Comparison of ENCODE assay signal across 29 cellular contexts in the genomic region with DNA sequence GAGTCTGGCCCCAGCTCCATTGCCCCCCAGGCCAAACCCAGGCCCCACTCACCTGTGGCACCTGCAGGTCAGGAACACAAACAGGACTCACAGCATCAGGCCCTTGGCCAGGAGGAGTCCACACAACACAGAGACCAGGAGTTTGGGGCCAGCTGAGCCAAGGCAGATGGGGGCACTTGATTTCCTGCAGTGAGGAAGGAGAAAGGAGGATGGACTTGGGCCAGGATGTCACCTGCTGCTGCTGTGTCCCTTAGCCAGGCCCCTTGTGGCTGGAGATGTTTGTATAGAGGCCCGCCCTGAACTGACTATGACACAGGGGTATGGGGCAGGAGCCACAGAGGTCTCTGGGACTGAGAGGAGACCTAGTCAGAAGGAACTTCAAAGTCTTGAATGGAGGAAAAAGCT. TPM values are rescaled to one million over a fixed set of nuclear protein-coding genes. Genes with fewer than 3 reads are reported as not detected.
A peak's percentile ranks its signal among the peaks of the same experiment; 100 is the strongest.
DNase-seq lines count a peak whose midpoint lies in the region; ATAC-seq, FAIRE-seq and TF ChIP-seq lines count a peak whose summit lies in the region.
"Had no signal": no experiment of that assay in that cellular context is flagged by ENCODE, and none has a peak within 500 bp of the region (broad histone marks: within the 10 kb centered on the region; RNA-seq: fewer than 3 reads in every experiment).

No MANE protein-coding gene starts in this region.

- H3K36me3 ChIP-seq in IMR-90 (ENCODE audit: control insufficient read depth, insufficient read depth, low read length) = no peaks in the 10 kb centered on the region
- no peaks in the 10 kb centered on the region for H3K36me3 ChIP-seq in GM12878 (ENCODE audit: control insufficient read depth in 2 of 2, insufficient read depth in 2 of 2, low read length in 1 of 2)
- no peaks in the 10 kb centered on the region for H3K36me3 ChIP-seq in tibial artery
- H3K36me3 ChIP-seq: right lobe of liver, thyroid gland had no signal

- peaks cover 26% of the 10 kb centered on the region for H3K9me3 Mint-ChIP-seq in activated CD8-positive, alpha-beta T cell treated with anti-CD3 and anti-CD28 coated beads, Interleukin-2, amount 10 ng/mL, durations not matched to agents 7 days and 5 days (ENCODE audit: insufficient read depth)
- peaks cover 7% of the 10 kb centered on the region for H3K9me3 Mint-ChIP-seq in activated CD8-positive, alpha-beta T cell treated with anti-CD3 and anti-CD28 coated beads for 36 hours
- peaks cover 12% of the 10 kb centered on the region for H3K9me3 Mint-ChIP-seq in stimulated activated memory B cell treated with anti-CD40 and anti-IgM and Interleukin-4, amounts not matched to agents 10 μg/mL and 1 μg/mL and 100 μg/mL, for 72 hours

- H3K14ac ChIP-seq in IMR-90 (replicated peaks; ENCODE audit: low read depth, low read length) = no peak overlapping the region

- H3K27me3 ChIP-seq in IMR-90 (ENCODE audit: control insufficient read depth, insufficient read depth, low read length) = no peaks in the 10 kb centered on the region
- H3K27me3 ChIP-seq in GM12878 (replicated peaks in 1 of 2; ENCODE audit: control insufficient read depth in 2 of 2, insufficient read depth in 2 of 2, low read length in 1 of 2) = no peaks in the 10 kb centered on the region
- H3K27me3 ChIP-seq in tibial artery = peaks cover 0 to 6% of the 10 kb centered on the region in 2 donors
- H3K27me3 ChIP-seq: right lobe of liver, thyroid gland had no signal

- H3K27me3 Mint-ChIP-seq in activated CD8-positive, alpha-beta T cell treated with anti-CD3 and anti-CD28 coated beads, Interleukin-2, amount 10 ng/mL, durations not matched to agents 7 days and 5 days (ENCODE audit: low read depth) = peaks cover 13% of the 10 kb centered on the region
- H3K27me3 Mint-ChIP-seq in activated CD8-positive, alpha-beta T cell treated with anti-CD3 and anti-CD28 coated beads for 36 hours = no peaks in the 10 kb centered on the region
- no peaks in the 10 kb centered on the region for H3K27me3 Mint-ChIP-seq in stimulated activated memory B cell treated with anti-CD40 and anti-IgM and Interleukin-4, amounts not matched to agents 10 μg/mL and 1 μg/mL and 100 μg/mL, for 72 hours

- peaks cover 14% of the 10 kb centered on the region for H3K36me3 Mint-ChIP-seq in activated CD8-positive, alpha-beta T cell treated with anti-CD3 and anti-CD28 coated beads, Interleukin-2, amount 10 ng/mL, durations not matched to agents 7 days and 5 days (ENCODE audit: low read depth)
- H3K36me3 Mint-ChIP-seq in activated CD8-positive, alpha-beta T cell treated with anti-CD3 and anti-CD28 coated beads for 36 hours (ENCODE audit: low read depth) = peaks cover 1% of the 10 kb centered on the region
- H3K36me3 Mint-ChIP-seq in stimulated activated memory B cell treated with anti-CD40 and anti-IgM and Interleukin-4, amounts not matched to agents 10 μg/mL and 1 μg/mL and 100 μg/mL, for 72 hours = peaks cover 17% of the 10 kb centered on the region

- no peak overlapping the region for H2AK9ac ChIP-seq in IMR-90 (replicated peaks; ENCODE audit: low read depth, low read length, poor library complexity)

- H3K18ac ChIP-seq in IMR-90 (ENCODE audit: low read depth, low read length) = no peak overlapping the region

- H3K27ac Mint-ChIP-seq in activated CD8-positive, alpha-beta T cell treated with anti-CD3 and anti-CD28 coated beads, Interleukin-2, amount 10 ng/mL, durations not matched to agents 7 days and 5 days = no peak overlapping the region
- H3K27ac Mint-ChIP-seq in activated CD8-positive, alpha-beta T cell treated with anti-CD3 and anti-CD28 coated beads for 36 hours = no peak overlapping the region
- peak overlapping the region; percentile 84 for H3K27ac Mint-ChIP-seq in stimulated activated memory B cell treated with anti-CD40 and anti-IgM and Interleukin-4, amounts not matched to agents 10 μg/mL and 1 μg/mL and 100 μg/mL, for 72 hours
- H3K27ac Mint-ChIP-seq: endodermal cell, progenitor cell of endocrine pancreas had no signal

- H2BK20ac ChIP-seq in IMR-90 (ENCODE audit: low read depth, low read length) = no peak overlapping the region

- no peak for TF ChIP-seq RAD21 in IMR-90 (IDR thresholded peaks at IDR 0.05; ENCODE audit: low read length)
- no peak for TF ChIP-seq RAD21 in GM12878 (IDR thresholded peaks at IDR 0.05; ENCODE audit: insufficient read depth, low read depth, low read length)

- H3K4ac ChIP-seq in IMR-90 (ENCODE audit: low read depth, low read length) = no peak overlapping the region

- H3K4me3 ChIP-seq in IMR-90 (ENCODE audit: insufficient read depth, low read depth, low read length) (no peak overlapping the region), GM12878 (no peak overlapping the region), tibial artery (no peak overlapping the region)
- H3K4me3 ChIP-seq: right lobe of liver, thyroid gland had no signal

- H2BK5ac ChIP-seq in IMR-90 (ENCODE audit: low read depth, low read length, poor library complexity, severe bottlenecking) = no peak overlapping the region

- SMC1A ChIA-PET in GM12878 (lab: Charles Lee; ENCODE audit: uncharacterized antibody, unreplicated experiment) = interaction anchor here (0.7 kb wide), 1 partner anchor 9 kb away, joined by 3 read pairs; the partner anchor contains the start of gene TREML2

- peaks cover 8% of the 10 kb centered on the region for H3K4me1 Mint-ChIP-seq in activated CD8-positive, alpha-beta T cell treated with anti-CD3 and anti-CD28 coated beads, Interleukin-2, amount 10 ng/mL, durations not matched to agents 7 days and 5 days (ENCODE audit: low read depth)
- no peaks in the 10 kb centered on the region for H3K4me1 Mint-ChIP-seq in activated CD8-positive, alpha-beta T cell treated with anti-CD3 and anti-CD28 coated beads for 36 hours (ENCODE audit: low read depth)
- H3K4me1 Mint-ChIP-seq in stimulated activated memory B cell treated with anti-CD40 and anti-IgM and Interleukin-4, amounts not matched to agents 10 μg/mL and 1 μg/mL and 100 μg/mL, for 72 hours = peaks cover 36% of the 10 kb centered on the region
- H3K4me1 Mint-ChIP-seq: endodermal cell had no signal

- H3K4me3 Mint-ChIP-seq in activated CD8-positive, alpha-beta T cell treated with anti-CD3 and anti-CD28 coated beads, Interleukin-2, amount 10 ng/mL, durations not matched to agents 7 days and 5 days = no peak overlapping the region
- no peak overlapping the region for H3K4me3 Mint-ChIP-seq in activated CD8-positive, alpha-beta T cell treated with anti-CD3 and anti-CD28 coated beads for 36 hours
- H3K4me3 Mint-ChIP-seq in stimulated activated memory B cell treated with anti-CD40 and anti-IgM and Interleukin-4, amounts not matched to agents 10 μg/mL and 1 μg/mL and 100 μg/mL, for 72 hours = no peak overlapping the region
- H3K4me3 Mint-ChIP-seq: endodermal cell had no signal

- TF ChIP-seq POLR2A in IMR-90 (IDR thresholded peaks at IDR 0.05; ENCODE audit: low read depth, low read length) = no peak
- no peak for TF ChIP-seq POLR2A in GM12878 (IDR thresholded peaks at IDR 0.05; ENCODE audit: low read depth, low read length)

- H4K20me1 ChIP-seq in IMR-90 (ENCODE audit: insufficient read depth, low read length) (no peaks in the 10 kb centered on the region), GM12878 (ENCODE audit: control insufficient read depth, insufficient read depth) (no peaks in the 10 kb centered on the region)

- no peak for TF ChIP-seq CTCF in activated CD8-positive, alpha-beta T cell treated with anti-CD3 and anti-CD28 coated beads for 36 hours (IDR thresholded peaks at IDR 0.05)
- TF ChIP-seq CTCF in IMR-90 (conservative IDR thresholded peaks at IDR 0.05; ENCODE audit: low read depth, low read length) = no peak
- no peak for TF ChIP-seq CTCF in GM12878 (IDR thresholded peaks at IDR 0.05 in 2 of 3, conservative IDR thresholded peaks at IDR 0.05 in 1 of 3; ENCODE audit: control insufficient read depth in 2 of 3, extremely low read depth in 1 of 3, insufficient read depth in 1 of 3, low read depth in 3 of 3, low read length in 3 of 3)
- no peak for TF ChIP-seq CTCF in tibial artery (IDR thresholded peaks at IDR 0.05)

- ATAC-seq in activated CD8-positive, alpha-beta T cell treated with anti-CD3 and anti-CD28 coated beads, Interleukin-2, amount 10 ng/mL, durations not matched to agents 7 days and 5 days = no peak
- ATAC-seq in activated CD8-positive, alpha-beta T cell treated with anti-CD3 and anti-CD28 coated beads for 36 hours = no peak
- ATAC-seq in IMR-90 (ENCODE audit: low read depth) = no peak
- no peak for ATAC-seq in GM12878
- ATAC-seq in stimulated activated memory B cell treated with anti-CD40 and anti-IgM and Interleukin-4, amounts not matched to agents 10 μg/mL and 1 μg/mL and 100 μg/mL, for 72 hours = no peak
- ATAC-seq: HCT116, Panc1, right lobe of liver had no signal

- H3K79me1 ChIP-seq in IMR-90 (ENCODE audit: low read depth in 1 of 2, low read length in 2 of 2) = no peaks in the 10 kb centered on the region

- H4K5ac ChIP-seq in IMR-90 (ENCODE audit: low read depth, low read length) = no peak overlapping the region

- H3K4me2 ChIP-seq in IMR-90 (ENCODE audit: low read depth, low read length) (no peak overlapping the region), GM12878 (ENCODE audit: control insufficient read depth, insufficient read depth) (no peak overlapping the region)

- H3K9ac ChIP-seq in IMR-90 (ENCODE audit: low read depth, low read length) (no peak overlapping the region), GM12878 (ENCODE audit: control insufficient read depth, insufficient read depth, low read length) (no peak overlapping the region)

- CTCF ChIA-PET in activated CD8-positive, alpha-beta T cell treated with anti-CD3 and anti-CD28 coated beads, Interleukin-2, amount 10 ng/mL, durations not matched to agents 7 days and 5 days (lab: Charles Lee) = interaction anchor here (1.5 to 1.6 kb wide), 2 partner anchors 9 to 27 kb away, joined by 6 read pairs; partner anchors contain the start of gene TREML2
- CTCF ChIA-PET in activated CD8-positive, alpha-beta T cell treated with anti-CD3 and anti-CD28 coated beads for 36 hours (lab: Charles Lee) = no interaction called here
- CTCF ChIA-PET in IMR-90 (lab: Yijun Ruan, JAX) = no interaction called here
- CTCF ChIA-PET in GM12878 (lab: Yijun Ruan, JAX) = interaction anchor here (0.5 to 1.5 kb wide), 2 partner anchors 27 to 110 kb away, joined by 3 read pairs; no protein-coding TSS in a partner anchor

- H4K91ac ChIP-seq in IMR-90 (ENCODE audit: insufficient read depth, low read depth, low read length) = no peak overlapping the region

- WGBS in IMR-90 (ENCODE audit: extremely low coverage in 2 of 2, insufficient read length in 1 of 2), 2 experiments = 50% methylated on average over 1 of the region's 1 CpG; no CpG with 5 or more reads in 1 of the 2 experiments
- whole genome bisulfite sequencing in GM12878 (ENCODE audit: insufficient coverage, insufficient replicate concordance, low lambda C conversion rate, missing lambda C conversion rate) = 91% methylated on average over 1 of the region's 1 CpG

- POLR2A ChIA-PET in activated CD8-positive, alpha-beta T cell treated with anti-CD3 and anti-CD28 coated beads, Interleukin-2, amount 10 ng/mL, durations not matched to agents 7 days and 5 days (lab: Charles Lee) = interaction anchor here (1.0 kb wide), 1 partner anchor 9 kb away, joined by 3 read pairs; the partner anchor contains the start of gene TREML2
- POLR2A ChIA-PET in activated CD8-positive, alpha-beta T cell treated with anti-CD3 and anti-CD28 coated beads for 36 hours (lab: Charles Lee) = no interaction called here
- POLR2A ChIA-PET in IMR-90 (lab: Charles Lee; ENCODE audit: unreplicated experiment) (no interaction called here), GM12878 (lab: Charles Lee) (no interaction called here)

- no peak for TF ChIP-seq EP300 in GM12878 (IDR thresholded peaks at IDR 0.05; ENCODE audit: borderline replicate concordance in 1 of 2, control insufficient read depth in 1 of 2, low read depth in 2 of 2, low read length in 2 of 2)

- H3K27ac ChIP-seq in IMR-90 (ENCODE audit: insufficient read depth, low read length) = no peak overlapping the region
- no peak overlapping the region for H3K27ac ChIP-seq in GM12878 (ENCODE audit: control insufficient read depth, insufficient read depth)
- no peak overlapping the region for H3K27ac ChIP-seq in tibial artery
- H3K27ac ChIP-seq: right lobe of liver, thyroid gland had no signal

- H4K8ac ChIP-seq in IMR-90 (ENCODE audit: low read depth in 2 of 2, low read length in 2 of 2) = no peak overlapping the region

- H3K9me1 ChIP-seq in IMR-90 (ENCODE audit: insufficient read depth, low read length) = no peaks in the 10 kb centered on the region

- no peaks in the 10 kb centered on the region for H3K79me2 ChIP-seq in GM12878 (ENCODE audit: control insufficient read depth, insufficient read depth, low read length)

- BruUV-seq in IMR-90 (replicated peaks; lab: Mats Ljungman, UMichigan) (no TSS peak), GM12878 (replicated peaks; lab: Mats Ljungman, UMichigan) (no TSS peak)

- peak overlapping the region; percentile 51 for H2AFZ ChIP-seq in IMR-90 (replicated peaks; ENCODE audit: low read length, poor library complexity)
- H2AFZ ChIP-seq in GM12878 (ENCODE audit: control insufficient read depth, low read depth, low read length) = peak overlapping the region; percentile 12; the same call in 1 of the 2 replicates

- DNase-seq in activated CD8-positive, alpha-beta T cell treated with anti-CD3 and anti-CD28 coated beads, Interleukin-2, amount 10 ng/mL, durations not matched to agents 7 days and 5 days = peak; percentile 10
- no peak for DNase-seq in activated CD8-positive, alpha-beta T cell treated with anti-CD3 and anti-CD28 coated beads for 36 hours
- DNase-seq in IMR-90 = no peak
- DNase-seq in GM12878 (ENCODE audit: low read depth, low spot score) = no peak
- DNase-seq in NCI-H2171 (lab: John Stamatoyannopoulos, UW) = no peak
- no peak for DNase-seq in RCC 7860 (ENCODE audit: low spot score)
- DNase-seq in tibial artery = no peak
- DNase-seq: activated CD4-positive, alpha-beta T cell treated with anti-CD3 and anti-CD28 coated beads for 1 hour; activated T-cell treated with anti-CD3 and anti-CD28 coated beads, Interleukin-2, amount 50 U/mL, for 48 hours; central memory CD4-positive, alpha-beta T cell; dermis blood vessel endothelial cell; DMS 273 treated with DMSO at 0.1 percent for 48 hours; endodermal cell; head of caudate nucleus; NCI-H1694 treated with DMSO at 0.1 percent for 48 hours; NCI-H524 treated with DMSO at 0.1 percent for 48 hours; right lobe of liver; SHP77; thyroid gland had no signal

- H2AK5ac ChIP-seq in IMR-90 (ENCODE audit: low read depth, low read length) = no peak overlapping the region

- no peak for FAIRE-seq in GM12878 (lab: Jason Lieb, UNC)
- FAIRE-seq in RCC 7860 (lab: Jason Lieb, UNC) = no peak
- FAIRE-seq: keratinocyte had no signal

- H3K56ac ChIP-seq in IMR-90 (ENCODE audit: extremely low read depth, insufficient read depth, low read length) = no peak overlapping the region

- dilution Hi-C loops in IMR-90 (cut with HindIII; ENCODE audit: low sequenced_read_pairs, unreplicated experiment) = no loop called here

- H3K9me3 ChIP-seq in IMR-90 (ENCODE audit: control insufficient read depth, insufficient read depth, low read length) = no peaks in the 10 kb centered on the region
- peaks cover 1% of the 10 kb centered on the region; the same call in 2 of the 3 replicates for H3K9me3 ChIP-seq in GM12878 (replicated peaks; ENCODE audit: control insufficient read depth, insufficient read depth, low read length)
- peaks cover 0 to 3% (median 0%) of the 10 kb centered on the region in 3 donors for H3K9me3 ChIP-seq in tibial artery
- H3K9me3 ChIP-seq: right lobe of liver, thyroid gland had no signal

- RAD21 ChIA-PET in GM12878 (lab: Charles Lee; ENCODE audit: unreplicated experiment) = interaction anchor here (1.1 kb wide), 1 partner anchor 98 kb away, joined by 3 read pairs; no protein-coding TSS in a partner anchor

- in situ Hi-C loops in IMR-90 (cut with MboI; ENCODE audit: low sequenced_read_pairs) = no loop called here
- in situ Hi-C loops in GM12878 (cut with MboI) = no loop called here

- no peak overlapping the region for H2BK15ac ChIP-seq in IMR-90 (ENCODE audit: low read depth, low read length)

- no peak overlapping the region for H2BK120ac ChIP-seq in IMR-90 (ENCODE audit: low read depth, low read length)

- H3K4me1 ChIP-seq in IMR-90 (ENCODE audit: control insufficient read depth, insufficient read depth, low read length) = no peaks in the 10 kb centered on the region
- peaks cover 17% of the 10 kb centered on the region for H3K4me1 ChIP-seq in GM12878 (ENCODE audit: control insufficient read depth, insufficient read depth, low read length)
- no peaks in the 10 kb centered on the region for H3K4me1 ChIP-seq in tibial artery
- H3K4me1 ChIP-seq: right lobe of liver, thyroid gland had no signal

- intact Hi-C loops in activated CD8-positive, alpha-beta T cell treated with anti-CD3 and anti-CD28 coated beads for 36 hours (cut with micrococcal nuclease) = no loop called here
- intact Hi-C loops in IMR-90 (cut with micrococcal nuclease) = no loop called here
- intact Hi-C loops in GM12878 (cut with micrococcal nuclease; ENCODE audit: unreplicated experiment) = no loop called here
- intact Hi-C loops in tibial artery (cut with DNase I; ENCODE audit: low total_unique reads) = no loop called here

- H3K23ac ChIP-seq in IMR-90 (ENCODE audit: low read depth, low read length) = no peak overlapping the region

RNA-seq across cellular contexts. Expression of gene TREML2, which starts 8.6 kb away (rescaled TPM):
- total RNA-seq in activated CD8-positive, alpha-beta T cell treated with anti-CD3 and anti-CD28 coated beads, Interleukin-2, amount 10 ng/mL, durations not matched to agents 7 days and 5 days = 10 to 100 TPM; 23.5 to 24.9 TPM
- 1 to 10 TPM; 6.9 to 8.2 TPM for total RNA-seq in activated CD8-positive, alpha-beta T cell treated with anti-CD3 and anti-CD28 coated beads for 36 hours
- total RNA-seq in IMR-90 (2012; rRNA removed) (not detected in 2 replicates), GM12878 (2014; rRNA removed) (9.1 and 11.0 TPM in 2 replicates), GM12878 (2014; rRNA removed; fragmentation: Illumina TruSeq; extraction: Trizol) (6.1 and 6.6 TPM in 2 replicates), GM12878 (2021) (6.8 and 8.2 TPM in 2 replicates)
- polyA plus RNA-seq in IMR-90 (2012; rRNA removed) (not detected in 2 replicates), GM12878 (2011; rRNA removed) (1.2 and 1.7 TPM in 2 replicates), GM12878 (2014; fragmentation: Illumina TruSeq; extraction: Trizol) (5.9 and 9.0 TPM in 2 replicates), GM12878 (2014; fragmentation: Nextera tagmentation; extraction: Ambion mirVana) (under 1 TPM; 0.49 to 0.79 TPM), GM12878 (2014; rRNA removed) (7.0 and 7.2 TPM in 2 replicates), GM12878 (2016; fragmentation: Nextera tagmentation; extraction: Ambion mirVana) (1 to 10 TPM; 7.4 to 7.7 TPM)
- polyA plus RNA-seq in IMR-90 (2012; cell fraction: cytosol; rRNA removed) = not detected in 2 replicates
- not detected in 2 replicates for polyA plus RNA-seq in IMR-90 (2012; cell fraction: nucleus; rRNA removed; ENCODE audit: low replicate concordance)
- 21.1 and 21.6 TPM in 2 replicates for total RNA-seq in GM12878 (2013; cell fraction: nucleolus; rRNA removed)
- 3.5 TPM for polyA plus RNA-seq in GM12878 (2011; ENCODE audit: low read depth)
- polyA plus RNA-seq in GM12878 (2011; cell fraction: cytosol; rRNA removed) = 1.9 and 2.3 TPM in 2 replicates
- 1.3 and 1.4 TPM in 2 replicates for polyA plus RNA-seq in GM12878 (2011; cell fraction: nucleus; rRNA removed)
- polyA plus RNA-seq in GM12878 (2012) = 5.2 and 14.1 TPM in 2 replicates
- 1.8 and 2.3 TPM in 2 replicates for polyA minus RNA-seq in GM12878 (2011; rRNA and poly(A)+ RNA removed)
- polyA minus RNA-seq in GM12878 (2011; cell fraction: cytosol; rRNA and poly(A)+ RNA removed) = 0.31 and 0.40 TPM in 2 replicates
- polyA minus RNA-seq in GM12878 (2011; cell fraction: nucleus; rRNA and poly(A)+ RNA removed) = 0.24 and 0.57 TPM in 2 replicates
- total RNA-seq: A673, dermis blood vessel endothelial cell, endodermal cell, fibroblast of villous mesenchyme, progenitor cell of endocrine pancreas, thyroid gland had no signal

RNA-seq across cellular contexts. Expression of gene TREML4, which starts 18.6 kb away (rescaled TPM):
- total RNA-seq in activated CD8-positive, alpha-beta T cell treated with anti-CD3 and anti-CD28 coated beads, Interleukin-2, amount 10 ng/mL, durations not matched to agents 7 days and 5 days = not detected
- total RNA-seq in activated CD8-positive, alpha-beta T cell treated with anti-CD3 and anti-CD28 coated beads for 36 hours = not detected
- total RNA-seq in IMR-90 (2012; rRNA removed) (not detected in 2 replicates), GM12878 (2014; rRNA removed) (not detected in 2 replicates), GM12878 (2014; rRNA removed; fragmentation: Illumina TruSeq; extraction: Trizol) (not detected in 2 replicates), GM12878 (2021) (not detected in 2 replicates)
- polyA plus RNA-seq in IMR-90 (2012; rRNA removed) (not detected in 2 replicates), GM12878 (2011; rRNA removed) (0.03 TPM in 1 of 2 replicates, not detected in the other), GM12878 (2014; fragmentation: Illumina TruSeq; extraction: Trizol) (not detected in 2 replicates), GM12878 (2014; fragmentation: Nextera tagmentation; extraction: Ambion mirVana) (not detected), GM12878 (2014; rRNA removed) (not detected in 2 replicates), GM12878 (2016; fragmentation: Nextera tagmentation; extraction: Ambion mirVana) (not detected)
- polyA plus RNA-seq in IMR-90 (2012; cell fraction: cytosol; rRNA removed) = not detected in 2 replicates
- not detected in 2 replicates for polyA plus RNA-seq in IMR-90 (2012; cell fraction: nucleus; rRNA removed; ENCODE audit: low replicate concordance)
- 0.15 TPM in 1 of 2 replicates, not detected in the other for total RNA-seq in GM12878 (2013; cell fraction: nucleolus; rRNA removed)
- not detected for polyA plus RNA-seq in GM12878 (2011; ENCODE audit: low read depth)
- not detected in 2 replicates for polyA plus RNA-seq in GM12878 (2011; cell fraction: cytosol; rRNA removed)
- polyA plus RNA-seq in GM12878 (2011; cell fraction: nucleus; rRNA removed) = not detected in 2 replicates
- polyA plus RNA-seq in GM12878 (2012) = not detected in 2 replicates
- polyA minus RNA-seq in GM12878 (2011; rRNA and poly(A)+ RNA removed) = not detected in 2 replicates
- polyA minus RNA-seq in GM12878 (2011; cell fraction: cytosol; rRNA and poly(A)+ RNA removed) = not detected in 2 replicates
- not detected in 2 replicates for polyA minus RNA-seq in GM12878 (2011; cell fraction: nucleus; rRNA and poly(A)+ RNA removed)
- total RNA-seq: A673; dermis blood vessel endothelial cell; endodermal cell; fibroblast of villous mesenchyme; progenitor cell of endocrine pancreas; T-helper 2 cell treated with Interferon-gamma antibody and Interleukin-4, amounts not matched to agents 100 ng/mL and 5 ng/mL, for 36 hours; thyroid gland had no signal
- polyA plus RNA-seq: esophagus, keratinocyte had no signal

RNA-seq across cellular contexts. Expression of gene TREM2, which starts 46.6 kb away (rescaled TPM):
- total RNA-seq in activated CD8-positive, alpha-beta T cell treated with anti-CD3 and anti-CD28 coated beads, Interleukin-2, amount 10 ng/mL, durations not matched to agents 7 days and 5 days = not detected
- total RNA-seq in activated CD8-positive, alpha-beta T cell treated with anti-CD3 and anti-CD28 coated beads for 36 hours = not detected
- not detected in 2 replicates for total RNA-seq in IMR-90 (2012; rRNA removed)
- polyA plus RNA-seq in IMR-90 (2012; rRNA removed) = not detected in 2 replicates
- not detected in 2 replicates for polyA plus RNA-seq in IMR-90 (2012; cell fraction: cytosol; rRNA removed)
- polyA plus RNA-seq in IMR-90 (2012; cell fraction: nucleus; rRNA removed; ENCODE audit: low replicate concordance) = not detected in 2 replicates
- total RNA-seq in GM12878 (2013; cell fraction: nucleolus; rRNA removed) = not detected in 2 replicates
- not detected in 2 replicates for total RNA-seq in GM12878 (2014; rRNA removed)
- total RNA-seq in GM12878 (2014; rRNA removed; fragmentation: Illumina TruSeq; extraction: Trizol) = not detected in 2 replicates
- not detected in 2 replicates for total RNA-seq in GM12878 (2021)
- not detected for polyA plus RNA-seq in GM12878 (2011; ENCODE audit: low read depth)
- polyA plus RNA-seq in GM12878 (2011; rRNA removed) = not detected in 2 replicates
- polyA plus RNA-seq in GM12878 (2011; cell fraction: cytosol; rRNA removed) = not detected in 2 replicates
- polyA plus RNA-seq in GM12878 (2011; cell fraction: nucleus; rRNA removed) = not detected in 2 replicates
- not detected in 2 replicates for polyA plus RNA-seq in GM12878 (2012)
- not detected in 2 replicates for polyA plus RNA-seq in GM12878 (2014; fragmentation: Illumina TruSeq; extraction: Trizol)
- not detected for polyA plus RNA-seq in GM12878 (2014; fragmentation: Nextera tagmentation; extraction: Ambion mirVana)
- polyA plus RNA-seq in GM12878 (2014; rRNA removed) = not detected in 2 replicates
- polyA plus RNA-seq in GM12878 (2016; fragmentation: Nextera tagmentation; extraction: Ambion mirVana) = not detected
- polyA minus RNA-seq in GM12878 (2011; rRNA and poly(A)+ RNA removed) = not detected in 2 replicates
- not detected in 2 replicates for polyA minus RNA-seq in GM12878 (2011; cell fraction: cytosol; rRNA and poly(A)+ RNA removed)
- not detected in 2 replicates for polyA minus RNA-seq in GM12878 (2011; cell fraction: nucleus; rRNA and poly(A)+ RNA removed)
- total RNA-seq: A673; dermis blood vessel endothelial cell; endodermal cell; fibroblast of villous mesenchyme; liver; progenitor cell of endocrine pancreas; T-helper 2 cell treated with Interferon-gamma antibody and Interleukin-4, amounts not matched to agents 100 ng/mL and 5 ng/mL, for 36 hours had no signal

RNA-seq across cellular contexts. Expression of gene TREML1, which starts 55.4 kb away (rescaled TPM):
- total RNA-seq in activated CD8-positive, alpha-beta T cell treated with anti-CD3 and anti-CD28 coated beads, Interleukin-2, amount 10 ng/mL, durations not matched to agents 7 days and 5 days = not detected
- not detected for total RNA-seq in activated CD8-positive, alpha-beta T cell treated with anti-CD3 and anti-CD28 coated beads for 36 hours
- total RNA-seq in IMR-90 (2012; rRNA removed) (not detected in 2 replicates), GM12878 (2014; rRNA removed) (not detected in 2 replicates), GM12878 (2014; rRNA removed; fragmentation: Illumina TruSeq; extraction: Trizol) (not detected in 2 replicates), GM12878 (2021) (not detected in 2 replicates)
- polyA plus RNA-seq in IMR-90 (2012; rRNA removed) (not detected in 2 replicates), GM12878 (2011; rRNA removed) (not detected in 2 replicates), GM12878 (2014; fragmentation: Illumina TruSeq; extraction: Trizol) (not detected in 2 replicates), GM12878 (2014; fragmentation: Nextera tagmentation; extraction: Ambion mirVana) (not detected), GM12878 (2014; rRNA removed) (not detected in 2 replicates), GM12878 (2016; fragmentation: Nextera tagmentation; extraction: Ambion mirVana) (under 1 TPM in 1 of 2 experiments, not detected in 1; 0.21 TPM)
- polyA plus RNA-seq in IMR-90 (2012; cell fraction: cytosol; rRNA removed) = not detected in 2 replicates
- not detected in 2 replicates for polyA plus RNA-seq in IMR-90 (2012; cell fraction: nucleus; rRNA removed; ENCODE audit: low replicate concordance)
- total RNA-seq in GM12878 (2013; cell fraction: nucleolus; rRNA removed) = not detected in 2 replicates
- not detected for polyA plus RNA-seq in GM12878 (2011; ENCODE audit: low read depth)
- not detected in 2 replicates for polyA plus RNA-seq in GM12878 (2011; cell fraction: cytosol; rRNA removed)
- polyA plus RNA-seq in GM12878 (2011; cell fraction: nucleus; rRNA removed) = not detected in 2 replicates
- not detected in 2 replicates for polyA plus RNA-seq in GM12878 (2012)
- polyA minus RNA-seq in GM12878 (2011; rRNA and poly(A)+ RNA removed) = not detected in 2 replicates
- polyA minus RNA-seq in GM12878 (2011; cell fraction: cytosol; rRNA and poly(A)+ RNA removed) = not detected in 2 replicates
- polyA minus RNA-seq in GM12878 (2011; cell fraction: nucleus; rRNA and poly(A)+ RNA removed) = not detected in 2 replicates
- total RNA-seq: A673; dermis blood vessel endothelial cell; fibroblast of villous mesenchyme; progenitor cell of endocrine pancreas; T-helper 2 cell treated with Interferon-gamma antibody and Interleukin-4, amounts not matched to agents 100 ng/mL and 5 ng/mL, for 36 hours; thyroid gland had no signal

Comparison
In these comparisons a context has a peak if more than half of its experiments do, and no peak if none do; other contexts are left out.
1. CTCF ChIA-PET loops: an anchor here in activated CD8-positive, alpha-beta T cell treated with anti-CD3 and anti-CD28 coated beads, Interleukin-2, amount 10 ng/mL, durations not matched to agents 7 days and 5 days (1.5 to 1.6 kb wide) and GM12878 (0.5 to 1.5 kb wide); none called in activated CD8-positive, alpha-beta T cell treated with anti-CD3 and anti-CD28 coated beads for 36 hours and IMR-90.